ENCODE assay signal across 8 cellular contexts in genomic region chr2:11175293-11175795, GRCh38. TPM values are rescaled to one million over a fixed set of nuclear protein-coding genes. Genes with fewer than 3 reads are reported as not detected.
DNase-seq lines count a peak whose midpoint lies in the region; ATAC-seq and TF ChIP-seq lines count a peak whose summit lies in the region.
"Had no signal": no experiment of that assay in that cellular context is flagged by ENCODE, and none has a peak within 500 bp of the region (broad histone marks: within the 10 kb centered on the region; RNA-seq: fewer than 3 reads in every experiment).

No MANE protein-coding gene starts in this region.

- peak overlapping the region; percentile 60 for H3K4me2 ChIP-seq in GM23248 (ENCODE audit: unreplicated experiment)

- H3K9me2 ChIP-seq in GM23248 (ENCODE audit: insufficient read depth) = no peaks in the 10 kb centered on the region

- H3K36me3 ChIP-seq in GM23248 (ENCODE audit: low read depth) (0 out of 2 replicates have a peak, but pooled peaks cover 5% of the 10 kb centered on the region), SJSA1 (peaks cover 3% of the 10 kb centered on the region), gastroesophageal sphincter (peaks cover 0 to 20% of the 10 kb centered on the region in 2 donors)

- TF ChIP-seq POLR2A in gastroesophageal sphincter (IDR thresholded peaks at IDR 0.05) = no peak

- TF ChIP-seq CTCF in fibroblast of pulmonary artery (IDR thresholded peaks at IDR 0.05; ENCODE audit: low read length, missing control alignments) = no peak
- TF ChIP-seq CTCF in gastroesophageal sphincter (IDR thresholded peaks at IDR 0.05) = no peak

- DNase-seq in GM23248 (peak; percentile 58), SJSA1 (ENCODE audit: low read depth in 1 of 2, low spot score in 2 of 2) (peak in 1 of 2 experiments; percentile 64), fibroblast of pulmonary artery (ENCODE audit: low read depth) (peak; percentile 70), renal cortical epithelial cell (ENCODE audit: low read depth) (peak; percentile 22), HuH-7 (ENCODE audit: low spot score) (no peak)

- in situ Hi-C loops in GM23248 (cut with MboI) = no loop called here

- peak overlapping the region; percentile 38; the same call in 1 of the 2 replicates for H3K27ac ChIP-seq in GM23248
- peak overlapping the region; percentile 57 for H3K27ac ChIP-seq in SJSA1
- no peak overlapping the region for H3K27ac ChIP-seq in gastroesophageal sphincter

- ATAC-seq in gastroesophageal sphincter (no peak), GM21723 (IDR thresholded peaks at IDR 0.05; ENCODE audit: unreplicated experiment) (no peak)
- ATAC-seq: Panc1 had no signal

- no peak overlapping the region for H3K9ac ChIP-seq in GM23248

- H3K79me2 ChIP-seq in GM23248 (ENCODE audit: insufficient read depth) = no peaks in the 10 kb centered on the region

- H3F3A ChIP-seq in GM23248 (ENCODE audit: insufficient read depth) = peaks cover 21% of the 10 kb centered on the region

- no peak overlapping the region for H2AFZ ChIP-seq in GM23248

- TF ChIP-seq EP300 in gastroesophageal sphincter (IDR thresholded peaks at IDR 0.05) = no peak

- no peaks in the 10 kb centered on the region for H3K9me3 ChIP-seq in GM23248 (ENCODE audit: low read depth)
- no peaks in the 10 kb centered on the region for H3K9me3 ChIP-seq in SJSA1 (replicated peaks)
- no peaks in the 10 kb centered on the region for H3K9me3 ChIP-seq in gastroesophageal sphincter

- H3K4me1 ChIP-seq in GM23248 (ENCODE audit: insufficient read depth) (peaks cover 14% of the 10 kb centered on the region), SJSA1 (replicated peaks) (peaks cover 28% of the 10 kb centered on the region), gastroesophageal sphincter (no peaks in the 10 kb centered on the region)

- H3K4me3 ChIP-seq in GM23248 (no peak overlapping the region), SJSA1 (no peak overlapping the region), fibroblast of pulmonary artery (replicated peaks; ENCODE audit: low read depth, low read length) (no peak overlapping the region), gastroesophageal sphincter (no peak overlapping the region)

- H3K27me3 ChIP-seq in GM23248 (replicated peaks; ENCODE audit: insufficient read depth) = no peaks in the 10 kb centered on the region
- H3K27me3 ChIP-seq in SJSA1 (replicated peaks) = no peaks in the 10 kb centered on the region
- no peaks in the 10 kb centered on the region for H3K27me3 ChIP-seq in gastroesophageal sphincter

- 80 to 88% methylated on average over 6 of the region's 6 CpGs for WGBS in GM23248 (ENCODE audit: low coverage in 1 of 2, low lambda C conversion rate in 2 of 2, missing lambda C conversion rate in 2 of 2), 2 experiments
- 57 to 78% methylated on average over 3 to 6 of the region's 6 CpGs for WGBS in gastroesophageal sphincter (ENCODE audit: low coverage in 1 of 2), 2 donors

- no peaks in the 10 kb centered on the region for H4K20me1 ChIP-seq in GM23248 (ENCODE audit: insufficient read depth)

RNA-seq across cellular contexts. Expression of gene SLC66A3, which starts 20.1 kb away (rescaled TPM):
- total RNA-seq in GM23248 (2014; rRNA removed; shearing (Covaris generic)) = 34.9 and 46.4 TPM in 2 replicates
- polyA plus RNA-seq in GM23248 (2016; fragmentation: Nextera tagmentation; extraction: Ambion mirVana) = 46.8 and 53.6 TPM in 2 replicates
- 34.7 and 35.7 TPM in 2 replicates for total RNA-seq in SJSA1 (2014; rRNA removed; shearing (Covaris generic))
- total RNA-seq in renal cortical epithelial cell = 36.1 and 81.1 TPM in 2 replicates
- 10 to 100 TPM; 28.1 to 49.8 (median 41.5) TPM for total RNA-seq in gastroesophageal sphincter

Comparison
In these comparisons a context has a peak if more than half of its experiments do, and no peak if none do; other contexts are left out.
1. H3K27ac ChIP-seq: peak in GM23248 (single experiment) and SJSA1 (single experiment); none in gastroesophageal sphincter (0 of 4).